In genomic region chr17:81187586-81188490, GRCh38 we compare ENCODE assay signal across 23 cellular contexts. TPM values are rescaled to one million over a fixed set of nuclear protein-coding genes. Genes with fewer than 3 reads are reported as not detected.
"Had no signal": no experiment of that assay in that cellular context is flagged by ENCODE, and none has a peak within 500 bp of the region (broad histone marks: within the 10 kb centered on the region; RNA-seq: fewer than 3 reads in every experiment).

No MANE protein-coding gene starts in this region.

- DNase-seq: activated CD4-positive, alpha-beta T cell treated with anti-CD3 and anti-CD28 coated beads for 4 hours; activated CD4-positive, alpha-beta T cell treated with anti-CD3 and anti-CD28 coated beads, Interleukin-2, amount 50 U/mL, for 4 hours; activated CD8-positive, alpha-beta memory T cell treated with anti-CD3 and anti-CD28 coated beads, Interleukin-2, amount 50 U/mL, for 48 hours; activated CD8-positive, alpha-beta T cell treated with anti-CD3 and anti-CD28 coated beads, Interleukin-2, amount 10 ng/mL, durations not matched to agents 7 days and 5 days; activated effector memory CD4-positive, alpha-beta T cell treated with Interleukin-2 at 50 U/mL for 16 hours; activated naive CD4-positive, alpha-beta T cell; activated T-cell treated with anti-CD3 and anti-CD28 coated beads, Interleukin-2, amount 50 U/mL, for 1 hour; aorta; caudate nucleus; Kasumi-1; NCI-H1048; NCI-H146; NCI-H187 treated with DMSO at 0.1 percent for 48 hours; NCI-H2081 treated with DMSO at 0.1 percent for 48 hours; NCI-H446; NCI-H524; T-cell had no signal

- H3K27ac ChIP-seq: breast epithelium, SK-N-MC had no signal

- H3K36me3 ChIP-seq: breast epithelium had no signal

- H3K27ac Mint-ChIP-seq: activated CD8-positive, alpha-beta T cell treated with anti-CD3 and anti-CD28 coated beads, Interleukin-2, amount 10 ng/mL, durations not matched to agents 7 days and 5 days; activated naive CD4-positive, alpha-beta T cell treated with anti-CD3 and anti-CD28 coated beads, Interleukin-2, amount 50 U/mL, for 24 hours; T-cell had no signal

- H3K4me1 ChIP-seq: breast epithelium had no signal

- H3K27me3 Mint-ChIP-seq: activated naive CD4-positive, alpha-beta T cell treated with anti-CD3 and anti-CD28 coated beads, Interleukin-2, amount 50 U/mL, for 24 hours had no signal

- H3K4me1 Mint-ChIP-seq: activated naive CD4-positive, alpha-beta T cell treated with anti-CD3 and anti-CD28 coated beads, Interleukin-2, amount 50 U/mL, for 24 hours; T-cell had no signal

- H3K9me3 Mint-ChIP-seq: activated naive CD4-positive, alpha-beta T cell treated with anti-CD3 and anti-CD28 coated beads, Interleukin-2, amount 50 U/mL, for 24 hours; T-cell had no signal

- H3K4me3 Mint-ChIP-seq: activated CD8-positive, alpha-beta T cell treated with anti-CD3 and anti-CD28 coated beads, Interleukin-2, amount 10 ng/mL, durations not matched to agents 7 days and 5 days; activated naive CD4-positive, alpha-beta T cell treated with anti-CD3 and anti-CD28 coated beads, Interleukin-2, amount 50 U/mL, for 24 hours; T-cell had no signal

- H3K36me3 Mint-ChIP-seq: activated naive CD4-positive, alpha-beta T cell treated with anti-CD3 and anti-CD28 coated beads, Interleukin-2, amount 50 U/mL, for 24 hours; T-cell had no signal

- ATAC-seq: activated CD4-positive, CD25-positive, alpha-beta regulatory T cell treated with anti-CD3 and anti-CD28 coated beads, Interleukin-2, amount 50 U/mL, for 24 hours; activated CD8-positive, alpha-beta T cell treated with anti-CD3 and anti-CD28 coated beads, Interleukin-2, amount 10 ng/mL, durations not matched to agents 7 days and 5 days; T-cell had no signal

- H3K4me3 ChIP-seq: breast epithelium, SK-N-MC had no signal

RNA-seq across cellular contexts. Expression of gene PVALEF, which starts 22.5 kb away (rescaled TPM):
- total RNA-seq: activated CD8-positive, alpha-beta T cell treated with anti-CD3 and anti-CD28 coated beads, Interleukin-2, amount 10 ng/mL, durations not matched to agents 7 days and 5 days; aorta; breast epithelium; cerebellum; T-cell; T-helper 2 cell treated with Interferon-gamma antibody and Interleukin-4, amounts not matched to agents 100 ng/mL and 5 ng/mL, for 36 hours had no signal
- polyA plus RNA-seq: aorta had no signal
